ENCODE assay signal across 16 cellular contexts in the genomic region with DNA sequence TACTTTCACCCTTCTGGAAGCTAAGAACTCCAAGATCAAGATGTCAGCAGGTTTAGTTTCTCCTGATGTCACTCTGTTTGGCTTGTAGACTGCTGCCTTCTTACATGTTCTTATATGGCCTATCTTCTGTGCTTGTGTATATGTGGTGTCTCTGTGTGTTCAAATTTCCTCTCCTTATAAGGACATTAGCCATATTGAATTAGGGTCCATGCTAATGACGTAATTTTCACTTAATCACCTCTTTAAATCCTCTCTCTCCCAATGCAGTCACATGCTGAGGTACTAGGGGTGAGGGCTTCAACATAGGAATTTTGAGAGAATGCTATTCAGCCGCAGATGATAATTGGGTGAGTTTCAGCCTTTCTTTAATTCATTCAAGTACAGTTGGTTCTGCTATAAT.
A peak's percentile ranks its signal among the peaks of the same experiment; 100 is the strongest.
DNase-seq lines count a peak whose midpoint lies in the region; ATAC-seq and TF ChIP-seq lines count a peak whose summit lies in the region.
"Had no signal": no experiment of that assay in that cellular context is flagged by ENCODE, and none has a peak within 500 bp of the region (broad histone marks: within the 10 kb centered on the region; RNA-seq: fewer than 3 reads in every experiment).

No MANE protein-coding gene starts in this region.

- intact Hi-C loops in A673 (cut with micrococcal nuclease; ENCODE audit: unreplicated experiment) (no loop called here), adrenal gland (cut with DNase I) (no loop called here)

- no TSS peak for BruUV-seq in A673 (replicated peaks; lab: Mats Ljungman, UMichigan)

- H3K4me1 Mint-ChIP-seq in WTC11: no peaks in the 10 kb centered on the region
- H3K4me1 Mint-ChIP-seq: B cell had no signal

- no peak overlapping the region for H3K4me2 ChIP-seq in fibroblast of lung (ENCODE audit: extremely low read depth, insufficient read depth, low read length)
- H3K4me2 ChIP-seq: BLaER1 treated with 17β-estradiol and CSF1 and Interleukin-3, amounts not matched to agents 10 nM and 100 nM had no signal

- no peaks in the 10 kb centered on the region for H3K79me2 ChIP-seq in fibroblast of lung (ENCODE audit: control insufficient read depth, insufficient read depth, low read length)

- H3K9me3 ChIP-seq in A673 (ENCODE audit: low read depth, low read length, poor library complexity, severe bottlenecking): no peaks in the 10 kb centered on the region
- H3K9me3 ChIP-seq in fibroblast of lung (ENCODE audit: control insufficient read depth, insufficient read depth, low read depth, low read length): no peaks in the 10 kb centered on the region
- no peaks in the 10 kb centered on the region for H3K9me3 ChIP-seq in adrenal gland (replicated peaks in 1 of 3)

- H2AFZ ChIP-seq in fibroblast of lung (ENCODE audit: low read length): no peak overlapping the region

- no peaks in the 10 kb centered on the region for H3K27me3 Mint-ChIP-seq in WTC11 (ENCODE audit: low read depth)
- H3K27me3 Mint-ChIP-seq: B cell had no signal

- no peaks in the 10 kb centered on the region for H3K36me3 ChIP-seq in A673 (ENCODE audit: insufficient read depth, low read length, poor library complexity, severe bottlenecking)
- H3K36me3 ChIP-seq in fibroblast of lung (ENCODE audit: control insufficient read depth, insufficient read depth, low read length): no peaks in the 10 kb centered on the region
- H3K36me3 ChIP-seq in adrenal gland (replicated peaks in 1 of 2): no peaks in the 10 kb centered on the region
- H3K36me3 ChIP-seq: BLaER1 treated with 17β-estradiol and CSF1 and Interleukin-3, amounts not matched to agents 10 nM and 100 nM had no signal

- CTCF ChIA-PET in A673 (lab: Charles Lee) (no interaction called here), WTC11 (lab: Charles Lee) (interaction anchor here (0.6 kb wide), 1 partner anchor 160 kb away, joined by 3 read pairs; no protein-coding TSS in a partner anchor)

- no peak overlapping the region for H3K4me3 Mint-ChIP-seq in WTC11
- H3K4me3 Mint-ChIP-seq: B cell; CD8-positive, alpha-beta T cell; HFFc6 had no signal

- TF ChIP-seq POLR2A in adrenal gland (IDR thresholded peaks at IDR 0.05): no peak

- H3K27ac Mint-ChIP-seq in WTC11: no peak overlapping the region
- H3K27ac Mint-ChIP-seq: B cell; CD8-positive, alpha-beta T cell; HFFc6 had no signal

- H3K27ac ChIP-seq in A673 (ENCODE audit: low read depth, low read length, poor library complexity, severe bottlenecking) (no peak overlapping the region), fibroblast of lung (ENCODE audit: insufficient read depth, low read length) (no peak overlapping the region), adrenal gland (no peak overlapping the region)
- H3K27ac ChIP-seq: BLaER1 treated with 17β-estradiol and CSF1 and Interleukin-3, amounts not matched to agents 10 nM and 100 nM had no signal

- WGBS in adrenal gland, 4 donors: 59 to 69% (median 63%) methylated on average over 2 of the region's 2 CpGs

- H3K4me3 ChIP-seq in A673 (ENCODE audit: low read depth, low read length, poor library complexity, severe bottlenecking) (no peak overlapping the region), fibroblast of lung (replicated peaks in 1 of 4; ENCODE audit: control extremely low read depth in 1 of 4, insufficient read depth in 1 of 4, low read depth in 3 of 4, low read length in 4 of 4) (no peak overlapping the region), retinal pigment epithelial cell (ENCODE audit: low read length) (no peak overlapping the region), adrenal gland (no peak overlapping the region)
- H3K4me3 ChIP-seq: BLaER1 treated with 17β-estradiol and CSF1 and Interleukin-3, amounts not matched to agents 10 nM and 100 nM had no signal

- ATAC-seq in WTC11: peak; percentile 38
- ATAC-seq: CD8-positive, alpha-beta T cell had no signal

- POLR2A ChIA-PET in A673 (lab: Charles Lee; ENCODE audit: low non-redundant PET) (no interaction called here), WTC11 (lab: Charles Lee) (no interaction called here)

- peaks cover 14% of the 10 kb centered on the region for H3K9me3 Mint-ChIP-seq in WTC11

- H3K4me1 ChIP-seq in A673 (ENCODE audit: insufficient read depth, low read length, poor library complexity, severe bottlenecking) (no peaks in the 10 kb centered on the region), fibroblast of lung (ENCODE audit: control insufficient read depth, extremely low read depth, insufficient read depth, low read length) (no peaks in the 10 kb centered on the region), adrenal gland (replicated peaks in 1 of 2) (no peaks in the 10 kb centered on the region)
- H3K4me1 ChIP-seq: BLaER1 treated with 17β-estradiol and CSF1 and Interleukin-3, amounts not matched to agents 10 nM and 100 nM had no signal

- DNase-seq in A673 (ENCODE audit: low spot score): peak; percentile 2
- no peak for DNase-seq in WTC11 (ENCODE audit: low spot score)
- peak; percentile 6 to 19 for DNase-seq in fibroblast of lung (ENCODE audit: low read depth in 2 of 2)
- peak; percentile 88 for DNase-seq in retinal pigment epithelial cell (ENCODE audit: low read depth)
- no peak for DNase-seq in adrenal gland
- no peak for DNase-seq in NCI-H510A (lab: John Stamatoyannopoulos, UW)
- no peak for DNase-seq in NCI-H1436 treated with DMSO at 0.1 percent for 48 hours (lab: John Stamatoyannopoulos, UW)
- DNase-seq: 8988T; Calu3; CD8-positive, alpha-beta T cell; DMS79 treated with DMSO at 0.1 percent for 48 hours; GF-D8; HCEC 1CT; HFFc6 had no signal

- H3K9ac ChIP-seq in fibroblast of lung (ENCODE audit: insufficient read depth, low read length): no peak overlapping the region
- H3K9ac ChIP-seq: BLaER1 treated with 17β-estradiol and CSF1 and Interleukin-3, amounts not matched to agents 10 nM and 100 nM had no signal

- TF ChIP-seq CTCF in A673 (conservative IDR thresholded peaks at IDR 0.05; ENCODE audit: low read depth, low read length): no peak
- no peak for TF ChIP-seq CTCF in WTC11 (IDR thresholded peaks at IDR 0.05)
- no peak for TF ChIP-seq CTCF in fibroblast of lung (conservative IDR thresholded peaks at IDR 0.05 in 1 of 2, IDR thresholded peaks at IDR 0.05 in 1 of 2; ENCODE audit: low read depth in 1 of 2, low read length in 2 of 2)
- TF ChIP-seq CTCF in retinal pigment epithelial cell (conservative IDR thresholded peaks at IDR 0.05; ENCODE audit: low read depth, low read length): no peak
- no peak for TF ChIP-seq CTCF in adrenal gland (IDR thresholded peaks at IDR 0.05)

- H4K20me1 ChIP-seq in fibroblast of lung (ENCODE audit: control insufficient read depth, extremely low read depth, insufficient read depth, low read length): peaks cover 2% of the 10 kb centered on the region
- H4K20me1 ChIP-seq: BLaER1 treated with 17β-estradiol and CSF1 and Interleukin-3, amounts not matched to agents 10 nM and 100 nM had no signal

- H3K27me3 ChIP-seq in A673 (replicated peaks; ENCODE audit: insufficient read depth, low read depth, low read length, poor library complexity) (no peaks in the 10 kb centered on the region), fibroblast of lung (ENCODE audit: control insufficient read depth, insufficient read depth, low read length) (no peaks in the 10 kb centered on the region), adrenal gland (no peaks in the 10 kb centered on the region)
- H3K27me3 ChIP-seq: BLaER1 treated with 17β-estradiol and CSF1 and Interleukin-3, amounts not matched to agents 10 nM and 100 nM had no signal

- peaks cover 6% of the 10 kb centered on the region for H3K36me3 Mint-ChIP-seq in WTC11
- H3K36me3 Mint-ChIP-seq: CD8-positive, alpha-beta T cell had no signal

TF ChIP-seq in WTC11, 78 proteins besides CTCF, POLR2A, EP300 and RAD21 (continues in another document):
- TF ChIP-seq, protein P1, sequence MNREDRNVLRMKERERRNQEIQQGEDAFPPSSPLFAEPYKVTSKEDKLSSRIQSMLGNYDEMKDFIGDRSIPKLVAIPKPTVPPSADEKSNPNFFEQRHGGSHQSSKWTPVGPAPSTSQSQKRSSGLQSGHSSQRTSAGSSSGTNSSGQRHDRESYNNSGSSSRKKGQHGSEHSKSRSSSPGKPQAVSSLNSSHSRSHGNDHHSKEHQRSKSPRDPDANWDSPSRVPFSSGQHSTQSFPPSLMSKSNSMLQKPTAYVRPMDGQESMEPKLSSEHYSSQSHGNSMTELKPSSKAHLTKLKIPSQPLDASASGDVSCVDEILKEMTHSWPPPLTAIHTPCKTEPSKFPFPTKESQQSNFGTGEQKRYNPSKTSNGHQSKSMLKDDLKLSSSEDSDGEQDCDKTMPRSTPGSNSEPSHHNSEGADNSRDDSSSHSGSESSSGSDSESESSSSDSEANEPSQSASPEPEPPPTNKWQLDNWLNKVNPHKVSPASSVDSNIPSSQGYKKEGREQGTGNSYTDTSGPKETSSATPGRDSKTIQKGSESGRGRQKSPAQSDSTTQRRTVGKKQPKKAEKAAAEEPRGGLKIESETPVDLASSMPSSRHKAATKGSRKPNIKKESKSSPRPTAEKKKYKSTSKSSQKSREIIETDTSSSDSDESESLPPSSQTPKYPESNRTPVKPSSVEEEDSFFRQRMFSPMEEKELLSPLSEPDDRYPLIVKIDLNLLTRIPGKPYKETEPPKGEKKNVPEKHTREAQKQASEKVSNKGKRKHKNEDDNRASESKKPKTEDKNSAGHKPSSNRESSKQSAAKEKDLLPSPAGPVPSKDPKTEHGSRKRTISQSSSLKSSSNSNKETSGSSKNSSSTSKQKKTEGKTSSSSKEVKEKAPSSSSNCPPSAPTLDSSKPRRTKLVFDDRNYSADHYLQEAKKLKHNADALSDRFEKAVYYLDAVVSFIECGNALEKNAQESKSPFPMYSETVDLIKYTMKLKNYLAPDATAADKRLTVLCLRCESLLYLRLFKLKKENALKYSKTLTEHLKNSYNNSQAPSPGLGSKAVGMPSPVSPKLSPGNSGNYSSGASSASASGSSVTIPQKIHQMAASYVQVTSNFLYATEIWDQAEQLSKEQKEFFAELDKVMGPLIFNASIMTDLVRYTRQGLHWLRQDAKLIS (CRISPR knock-in tag; IDR thresholded peaks at IDR 0.05; ENCODE audit: borderline replicate concordance): no peak
- TF ChIP-seq ZBTB21 (CRISPR knock-in tag; IDR thresholded peaks at IDR 0.05; ENCODE audit: borderline replicate concordance) (no peak), ELF4 (CRISPR knock-in tag; IDR thresholded peaks at IDR 0.05; ENCODE audit: low read depth) (no peak), ZNF416 (CRISPR knock-in tag; IDR thresholded peaks at IDR 0.05) (no peak), SOX15 (CRISPR knock-in tag; IDR thresholded peaks at IDR 0.05) (no peak), RELA (CRISPR knock-in tag; IDR thresholded peaks at IDR 0.05; ENCODE audit: borderline replicate concordance) (no peak), NR2C2 (CRISPR knock-in tag; IDR thresholded peaks at IDR 0.05) (no peak), ZNF396 (CRISPR knock-in tag; IDR thresholded peaks at IDR 0.05; ENCODE audit: borderline replicate concordance) (no peak), MYBL2 (CRISPR knock-in tag; IDR thresholded peaks at IDR 0.05) (no peak)
- TF ChIP-seq, protein P2, sequence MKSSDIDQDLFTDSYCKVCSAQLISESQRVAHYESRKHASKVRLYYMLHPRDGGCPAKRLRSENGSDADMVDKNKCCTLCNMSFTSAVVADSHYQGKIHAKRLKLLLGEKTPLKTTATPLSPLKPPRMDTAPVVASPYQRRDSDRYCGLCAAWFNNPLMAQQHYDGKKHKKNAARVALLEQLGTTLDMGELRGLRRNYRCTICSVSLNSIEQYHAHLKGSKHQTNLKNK (CRISPR knock-in tag; IDR thresholded peaks at IDR 0.05): no peak

Comparison
In these comparisons a context has a peak if more than half of its experiments do, and no peak if none do; other contexts are left out.
1. DNase-seq: peak in A673 (single experiment), fibroblast of lung (2 of 2) and retinal pigment epithelial cell (single experiment); none in WTC11 (single experiment), adrenal gland (0 of 7), NCI-H510A (single experiment) and NCI-H1436 treated with DMSO at 0.1 percent for 48 hours (single experiment).